In genomic region chr5:169778622-169779596, GRCh38 we compare ENCODE assay signal across 10 cellular contexts.
DNase-seq lines count a peak whose midpoint lies in the region; ATAC-seq and TF ChIP-seq lines count a peak whose summit lies in the region.
"Had no signal": no experiment of that assay in that cellular context is flagged by ENCODE, and none has a peak within 500 bp of the region (broad histone marks: within the 10 kb centered on the region; RNA-seq: fewer than 3 reads in every experiment).

No MANE protein-coding gene starts in this region.

- WGBS in lower leg skin, 2 donors = 87 to 90% methylated on average over 7 of the region's 7 CpGs

- intact Hi-C loops in lower leg skin (cut with DNase I; ENCODE audit: low total_unique reads) = no loop called here

- DNase-seq in SIG-M5 treated with dmso at 0.1 percent for 504 hours (lab: John Stamatoyannopoulos, UW; ENCODE audit: unreplicated experiment) (peak; percentile 52), SIG-M5 (lab: John Stamatoyannopoulos, UW) (no peak), nephron progenitor cell (peak; percentile 9), NOMO-1 treated with DMSO at 0.1 percent for 48 hours (lab: John Stamatoyannopoulos, UW; ENCODE audit: unreplicated experiment) (no peak), lower leg skin (ENCODE audit: low spot score in 2 of 2) (no peak), HCEC 1CT (no peak)
- DNase-seq: activated CD4-positive, CD25-positive, alpha-beta regulatory T cell; NCI-H2081 had no signal

- peaks cover 28% of the 10 kb centered on the region for H3K27me3 Mint-ChIP-seq in nephron progenitor cell (ENCODE audit: low read depth, poor library complexity)

- H3K4me1 Mint-ChIP-seq in nephron progenitor cell = peaks cover 37% of the 10 kb centered on the region

- TF ChIP-seq CTCF in nephron progenitor cell (IDR thresholded peaks at IDR 0.05) (no peak), lower leg skin (IDR thresholded peaks at IDR 0.05) (no peak)

- no peaks in the 10 kb centered on the region for H3K36me3 Mint-ChIP-seq in nephron progenitor cell (ENCODE audit: low read depth)

- no peak overlapping the region for H3K4me3 Mint-ChIP-seq in nephron progenitor cell

- H3K9me3 Mint-ChIP-seq in nephron progenitor cell = no peaks in the 10 kb centered on the region

- H3K27ac Mint-ChIP-seq in nephron progenitor cell = no peak overlapping the region

- no peak overlapping the region for H3K4me3 ChIP-seq in lower leg skin (ENCODE audit: low read depth, poor library complexity, severe bottlenecking)

- ATAC-seq in HG02610 (IDR thresholded peaks at IDR 0.05; ENCODE audit: unreplicated experiment) (peak; percentile 86), HG03575 (IDR thresholded peaks at IDR 0.05; ENCODE audit: extremely low read depth, insufficient number of reproducible peaks, low FRiP score, unreplicated experiment) (peak; percentile 86)

- TF ChIP-seq POLR2A in lower leg skin (IDR thresholded peaks at IDR 0.05) = no peak

Comparison
In these comparisons a context has a peak if more than half of its experiments do, and no peak if none do; other contexts are left out.
1. DNase-seq: peak in SIG-M5 treated with dmso at 0.1 percent for 504 hours (single experiment) and nephron progenitor cell (single experiment); none in SIG-M5 (single experiment), NOMO-1 treated with DMSO at 0.1 percent for 48 hours (single experiment), lower leg skin (0 of 2) and HCEC 1CT (single experiment).